ENCODE assay signal across 20 cellular contexts in the genomic region with DNA sequence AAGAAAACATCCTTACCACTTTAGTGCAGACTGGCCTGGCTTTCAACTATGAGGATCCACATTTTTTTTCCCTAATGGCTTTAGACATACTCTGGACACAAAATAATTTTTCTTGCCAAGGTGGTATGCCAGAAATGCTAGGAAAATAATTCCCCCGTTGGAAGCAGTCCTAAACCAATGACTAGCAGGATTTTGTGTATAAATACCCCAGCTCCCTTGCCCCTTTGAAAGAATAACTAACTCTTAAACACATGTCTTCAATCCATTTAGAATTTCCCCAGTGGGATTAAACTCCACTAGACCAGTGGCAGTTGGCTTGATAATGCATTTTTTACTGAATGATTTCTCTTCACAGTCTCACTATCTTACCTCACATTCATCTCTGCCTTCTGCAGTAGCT.
DNase-seq lines count a peak whose midpoint lies in the region; ATAC-seq and TF ChIP-seq lines count a peak whose summit lies in the region.
"Had no signal": no experiment of that assay in that cellular context is flagged by ENCODE, and none has a peak within 500 bp of the region (broad histone marks: within the 10 kb centered on the region; RNA-seq: fewer than 3 reads in every experiment).

No MANE protein-coding gene starts in this region.

- no peak overlapping the region for H3K27ac ChIP-seq in OCI-LY3 (ENCODE audit: low read length)

- no peaks in the 10 kb centered on the region for H3K79me2 ChIP-seq in OCI-LY3 (ENCODE audit: low read length)

- no peaks in the 10 kb centered on the region for H4K20me1 ChIP-seq in OCI-LY3 (ENCODE audit: insufficient read depth, low read length)

- TF ChIP-seq CTCF in OCI-LY3 (IDR thresholded peaks at IDR 0.05; ENCODE audit: low read depth, low read length) (no peak), osteocyte (IDR thresholded peaks at IDR 0.05) (no peak)

- 0 out of 2 replicates have a peak overlapping the region, but pooled peaks have one; percentile 21 for H2AFZ ChIP-seq in OCI-LY3 (ENCODE audit: low read depth, low read length)

- no peaks in the 10 kb centered on the region for H3K4me1 ChIP-seq in OCI-LY3 (ENCODE audit: low read length)

- no peaks in the 10 kb centered on the region for H3K9me3 Mint-ChIP-seq in osteocyte (ENCODE audit: unreplicated experiment)
- H3K9me3 Mint-ChIP-seq in stimulated activated effector memory CD8-positive, alpha-beta T cell treated with anti-CD3 and anti-CD28 coated beads, Interleukin-12 subunit alpha, Interleukin-12 subunit beta, amount 100 ng/mL, for 72 hours = peaks cover 2% of the 10 kb centered on the region
- H3K9me3 Mint-ChIP-seq: CD4-positive, alpha-beta memory T cell; IgD-negative memory B cell had no signal

- no peak overlapping the region for H3K4me2 ChIP-seq in OCI-LY3 (ENCODE audit: low read length)

- ATAC-seq in sciatic nerve = no peak
- no peak for ATAC-seq in stimulated activated effector memory CD8-positive, alpha-beta T cell treated with anti-CD3 and anti-CD28 coated beads, Interleukin-12 subunit alpha, Interleukin-12 subunit beta, amount 100 ng/mL, for 72 hours
- ATAC-seq: Panc1 had no signal

- no peak overlapping the region for H3K4me3 Mint-ChIP-seq in osteocyte (ENCODE audit: unreplicated experiment)
- no peak overlapping the region for H3K4me3 Mint-ChIP-seq in stimulated activated effector memory CD8-positive, alpha-beta T cell treated with anti-CD3 and anti-CD28 coated beads, Interleukin-12 subunit alpha, Interleukin-12 subunit beta, amount 100 ng/mL, for 72 hours
- H3K4me3 Mint-ChIP-seq: CD4-positive, alpha-beta memory T cell; IgD-negative memory B cell had no signal

- peaks cover 18% of the 10 kb centered on the region for H3K4me1 Mint-ChIP-seq in osteocyte (ENCODE audit: unreplicated experiment)
- H3K4me1 Mint-ChIP-seq in stimulated activated effector memory CD8-positive, alpha-beta T cell treated with anti-CD3 and anti-CD28 coated beads, Interleukin-12 subunit alpha, Interleukin-12 subunit beta, amount 100 ng/mL, for 72 hours = no peaks in the 10 kb centered on the region
- H3K4me1 Mint-ChIP-seq: CD4-positive, alpha-beta memory T cell; IgD-negative memory B cell had no signal

- no peaks in the 10 kb centered on the region for H3K9me3 ChIP-seq in OCI-LY3 (ENCODE audit: insufficient read depth, low read length)

- no peaks in the 10 kb centered on the region for H3K36me3 Mint-ChIP-seq in osteocyte (ENCODE audit: unreplicated experiment)
- H3K36me3 Mint-ChIP-seq in stimulated activated effector memory CD8-positive, alpha-beta T cell treated with anti-CD3 and anti-CD28 coated beads, Interleukin-12 subunit alpha, Interleukin-12 subunit beta, amount 100 ng/mL, for 72 hours = no peaks in the 10 kb centered on the region
- H3K36me3 Mint-ChIP-seq: CD4-positive, alpha-beta memory T cell; IgD-negative memory B cell had no signal

- no peaks in the 10 kb centered on the region for H3K27me3 Mint-ChIP-seq in osteocyte (ENCODE audit: unreplicated experiment)
- H3K27me3 Mint-ChIP-seq: CD4-positive, alpha-beta memory T cell; IgD-negative memory B cell had no signal

- DNase-seq in EH (ENCODE audit: low read depth) (peak; percentile 67), astrocyte of the hippocampus (ENCODE audit: low read depth, low spot score) (peak; percentile 18), osteocyte (ENCODE audit: extremely low spot score, unreplicated experiment) (no peak), sciatic nerve (ENCODE audit: low spot score) (no peak), NCI-H2081 (lab: John Stamatoyannopoulos, UW) (no peak)
- DNase-seq in stimulated activated effector memory CD8-positive, alpha-beta T cell treated with anti-CD3 and anti-CD28 coated beads, Interleukin-12 subunit alpha, Interleukin-12 subunit beta, amount 100 ng/mL, for 72 hours (ENCODE audit: low spot score in 2 of 2) = no peak
- DNase-seq: C1 segment of cervical spinal cord; CD4-positive, alpha-beta memory T cell; COR-L47; EL; GDM1; HCEC 1CT; NCI-H1092; NCI-H1417 treated with DMSO at 0.1 percent for 48 hours; NCI-H187; NCI-H524; SHP77 treated with DMSO at 0.1 percent for 48 hours had no signal

- peak overlapping the region; percentile 33 for H3K27ac Mint-ChIP-seq in osteocyte (ENCODE audit: unreplicated experiment)
- H3K27ac Mint-ChIP-seq in stimulated activated effector memory CD8-positive, alpha-beta T cell treated with anti-CD3 and anti-CD28 coated beads, Interleukin-12 subunit alpha, Interleukin-12 subunit beta, amount 100 ng/mL, for 72 hours = no peak overlapping the region
- H3K27ac Mint-ChIP-seq: CD4-positive, alpha-beta memory T cell had no signal

- no peak overlapping the region for H3K4me3 ChIP-seq in OCI-LY3 (ENCODE audit: low read length)

- H3K9ac ChIP-seq in OCI-LY3 (ENCODE audit: low read length) = no peak overlapping the region

- intact Hi-C loops in sciatic nerve (cut with DNase I) = no loop called here

- H3K36me3 ChIP-seq in OCI-LY3 (replicated peaks; ENCODE audit: low read depth, low read length) = no peaks in the 10 kb centered on the region

- H3K27me3 ChIP-seq in OCI-LY3 (ENCODE audit: low read depth, low read length) = no peaks in the 10 kb centered on the region

Comparison
In these comparisons a context has a peak if more than half of its experiments do, and no peak if none do; other contexts are left out.
1. DNase-seq: peak in EH (single experiment) and astrocyte of the hippocampus (single experiment); none in osteocyte (single experiment), sciatic nerve (single experiment), stimulated activated effector memory CD8-positive, alpha-beta T cell treated with anti-CD3 and anti-CD28 coated beads, Interleukin-12 subunit alpha, Interleukin-12 subunit beta, amount 100 ng/mL, for 72 hours (0 of 2) and NCI-H2081 (0 of 2).